Comparison of ENCODE assay signal across 14 cellular contexts in the genomic region with DNA sequence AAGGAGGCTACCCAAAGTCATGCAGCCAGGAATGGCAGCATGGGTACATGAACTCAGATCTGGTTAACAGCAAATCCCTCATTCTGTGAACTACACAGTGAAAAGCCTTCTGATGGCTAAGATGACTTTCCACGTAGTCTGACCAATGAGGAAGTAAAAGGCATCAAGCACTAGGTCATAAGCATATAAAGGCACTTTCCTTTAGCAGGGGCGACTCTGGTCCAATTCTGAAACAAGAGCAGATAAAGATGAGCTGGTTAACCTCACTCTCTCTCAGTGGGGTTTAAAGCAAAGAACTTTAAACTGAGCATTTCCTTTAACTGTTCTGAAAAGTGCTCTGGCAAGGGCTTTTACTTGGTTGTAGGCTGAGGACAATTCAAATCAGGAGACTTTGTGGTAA. TPM values are rescaled to one million over a fixed set of nuclear protein-coding genes. Genes with fewer than 3 reads are reported as not detected.
DNase-seq lines count a peak whose midpoint lies in the region; ATAC-seq and TF ChIP-seq lines count a peak whose summit lies in the region.
"Had no signal": no experiment of that assay in that cellular context is flagged by ENCODE, and none has a peak within 500 bp of the region (broad histone marks: within the 10 kb centered on the region; RNA-seq: fewer than 3 reads in every experiment).

No MANE protein-coding gene starts in this region.

- no peak overlapping the region for H3K4me3 Mint-ChIP-seq in activated T-cell treated with anti-CD3 and anti-CD28 coated beads, Interleukin-2, amount 50 U/mL, for 24 hours
- H3K4me3 Mint-ChIP-seq in activated T-helper 17 cell treated with anti-CD3 and anti-CD28 coated beads, Interleukin-2, amount 50 U/mL, for 72 hours, result peak overlapping the region; percentile 2

- H3K4me1 ChIP-seq in osteoblast (ENCODE audit: insufficient read depth, low read length), result peaks cover 48% of the 10 kb centered on the region

- H3K9me3 Mint-ChIP-seq in activated T-cell treated with anti-CD3 and anti-CD28 coated beads, Interleukin-2, amount 50 U/mL, for 24 hours, result no peaks in the 10 kb centered on the region
- no peaks in the 10 kb centered on the region for H3K9me3 Mint-ChIP-seq in activated T-helper 17 cell treated with anti-CD3 and anti-CD28 coated beads, Interleukin-2, amount 50 U/mL, for 72 hours

- TF ChIP-seq CTCF in NB4 (IDR thresholded peaks at IDR 0.05; ENCODE audit: low read depth, low read length) (no peak), osteoblast (IDR thresholded peaks at IDR 0.05; ENCODE audit: extremely low read depth, low read depth, low read length) (no peak)

- peaks cover 83% of the 10 kb centered on the region for H3K79me2 ChIP-seq in osteoblast (ENCODE audit: insufficient read depth, low read length)

- H3K27me3 Mint-ChIP-seq in activated T-cell treated with anti-CD3 and anti-CD28 coated beads, Interleukin-2, amount 50 U/mL, for 24 hours, result no peaks in the 10 kb centered on the region
- H3K27me3 Mint-ChIP-seq in activated T-helper 17 cell treated with anti-CD3 and anti-CD28 coated beads, Interleukin-2, amount 50 U/mL, for 72 hours, result no peaks in the 10 kb centered on the region

- H3K36me3 ChIP-seq in osteoblast (ENCODE audit: insufficient read depth, low read length), result peaks cover 14% of the 10 kb centered on the region

- no peak for DNase-seq in activated T-cell treated with anti-CD3 and anti-CD28 coated beads, Interleukin-2, amount 50 U/mL, for 24 hours
- DNase-seq in activated T-cell treated with anti-CD3 and anti-CD28 coated beads for 4 hours (no peak), NB4 (ENCODE audit: low read depth) (peak; percentile 65), osteoblast (ENCODE audit: insufficient read length, low spot score, missing footprints) (no peak), NCI-H1694 treated with DMSO at 0.1 percent for 48 hours (lab: John Stamatoyannopoulos, UW) (no peak)
- DNase-seq: activated effector memory CD4-positive, alpha-beta T cell treated with anti-CD3 and anti-CD28 coated beads, Interleukin-2, amount 50 U/mL, for 16 hours; KBM-7; Peyer's patch; stimulated activated CD4-positive, alpha-beta T cell treated with anti-CD3 and anti-CD28 coated beads, Interleukin-15, amount 100 ng/mL, for 24 hours had no signal

- H3K9me3 ChIP-seq in osteoblast (ENCODE audit: low read depth, low read length), result no peaks in the 10 kb centered on the region
- H3K9me3 ChIP-seq: HAP-1, Peyer's patch had no signal

- peak; percentile 90 for ATAC-seq in activated T-helper 17 cell treated with anti-CD3 and anti-CD28 coated beads, Interleukin-2, amount 50 U/mL, for 72 hours (replicated peaks)
- ATAC-seq in GM21360 (IDR thresholded peaks at IDR 0.05; ENCODE audit: unreplicated experiment) (no peak), GM21367 (IDR thresholded peaks at IDR 0.05; ENCODE audit: unreplicated experiment) (no peak)
- ATAC-seq: esophagus mucosa had no signal

- H3K4me3 ChIP-seq in NB4 (ENCODE audit: low read depth, low read length) (no peak overlapping the region), osteoblast (ENCODE audit: insufficient read depth, low read length) (no peak overlapping the region)
- H3K4me3 ChIP-seq: HAP-1, Peyer's patch had no signal

- peak overlapping the region; percentile 73 for H3K27ac Mint-ChIP-seq in activated T-cell treated with anti-CD3 and anti-CD28 coated beads, Interleukin-2, amount 50 U/mL, for 24 hours
- H3K27ac Mint-ChIP-seq in activated T-helper 17 cell treated with anti-CD3 and anti-CD28 coated beads, Interleukin-2, amount 50 U/mL, for 72 hours, result peak overlapping the region; percentile 60

- no peak for TF ChIP-seq POLR2A in NB4 (IDR thresholded peaks at IDR 0.05; ENCODE audit: extremely low read depth, insufficient read length)

- H2AFZ ChIP-seq in osteoblast (ENCODE audit: low read length), result no peak overlapping the region

- H3K27ac ChIP-seq in osteoblast (ENCODE audit: low read depth, low read length), result peak overlapping the region; percentile 55
- H3K27ac ChIP-seq: Peyer's patch had no signal

- no peaks in the 10 kb centered on the region for H3K27me3 ChIP-seq in osteoblast (ENCODE audit: insufficient read depth, low read length)
- H3K27me3 ChIP-seq: Peyer's patch had no signal

- peaks cover 77% of the 10 kb centered on the region for H3K4me1 Mint-ChIP-seq in activated T-cell treated with anti-CD3 and anti-CD28 coated beads, Interleukin-2, amount 50 U/mL, for 24 hours (ENCODE audit: low read depth)
- H3K4me1 Mint-ChIP-seq in activated T-helper 17 cell treated with anti-CD3 and anti-CD28 coated beads, Interleukin-2, amount 50 U/mL, for 72 hours, result peaks cover 40% of the 10 kb centered on the region

- peaks cover 16% of the 10 kb centered on the region for H4K20me1 ChIP-seq in osteoblast (ENCODE audit: insufficient read depth, low read length)

- H3K4me2 ChIP-seq in osteoblast (ENCODE audit: insufficient read depth, low read length), result no peak overlapping the region

- H3K36me3 Mint-ChIP-seq in activated T-cell treated with anti-CD3 and anti-CD28 coated beads, Interleukin-2, amount 50 U/mL, for 24 hours (ENCODE audit: low read depth), result peaks cover 84% of the 10 kb centered on the region
- H3K36me3 Mint-ChIP-seq in activated T-helper 17 cell treated with anti-CD3 and anti-CD28 coated beads, Interleukin-2, amount 50 U/mL, for 72 hours (ENCODE audit: low read depth), result peaks cover 83% of the 10 kb centered on the region

RNA-seq across cellular contexts. Expression of gene PSMB7, which starts 21.1 kb away (rescaled TPM):
- 100 to 1,000 TPM; 105 to 175 TPM for total RNA-seq in activated T-helper 17 cell treated with anti-CD3 and anti-CD28 coated beads, Interleukin-2, amount 50 U/mL, for 72 hours
- total RNA-seq in osteoblast, result 136 and 138 TPM in 2 replicates

RNA-seq across cellular contexts. Expression of gene ADGRD2, which starts 56.1 kb away (rescaled TPM):
- not detected for total RNA-seq in activated T-helper 17 cell treated with anti-CD3 and anti-CD28 coated beads, Interleukin-2, amount 50 U/mL, for 72 hours
- not detected in 2 replicates for total RNA-seq in osteoblast
- total RNA-seq: Peyer's patch had no signal
